9 cellular contexts compared by ENCODE assay signal in the genomic region with DNA sequence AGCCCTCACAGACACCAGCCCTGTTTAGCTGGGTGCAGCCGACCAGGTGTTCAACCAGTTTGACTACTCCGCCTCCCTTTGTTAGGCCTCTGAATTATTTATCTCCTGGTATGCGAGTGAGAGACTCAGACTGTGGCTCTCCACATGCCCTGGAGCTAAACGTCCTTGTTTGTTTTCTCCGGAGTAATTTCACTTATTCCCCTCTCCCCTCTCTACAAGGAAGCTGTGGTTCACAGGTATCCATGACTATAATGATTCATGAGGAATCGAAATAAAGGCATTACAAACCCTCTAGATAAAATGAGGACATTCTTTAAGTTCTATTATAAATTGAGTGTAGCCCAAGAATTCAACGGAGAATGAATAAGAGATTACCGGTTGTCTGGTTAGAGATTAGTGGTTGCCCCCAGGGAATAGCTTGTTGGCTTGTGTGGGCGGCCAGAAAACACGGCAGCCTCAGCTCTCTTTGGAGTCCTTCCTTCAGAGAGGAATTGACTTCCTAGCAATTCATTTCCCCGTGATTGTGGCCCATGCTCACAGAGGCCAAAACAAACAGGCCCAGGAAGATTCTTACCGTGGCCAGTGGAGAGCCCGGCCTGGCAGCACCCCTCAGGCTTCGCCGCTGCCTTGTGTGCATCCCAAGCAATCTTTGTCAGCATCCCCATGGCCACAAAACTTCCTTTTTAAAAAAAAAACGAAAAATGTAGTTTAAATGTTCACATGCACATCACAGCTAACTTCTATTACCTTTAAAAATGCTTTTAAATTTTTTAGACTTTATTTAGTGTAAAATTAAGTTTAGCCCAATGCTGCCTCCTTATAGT.
DNase-seq lines count a peak whose midpoint lies in the region; ATAC-seq and TF ChIP-seq lines count a peak whose summit lies in the region.
"Had no signal": no experiment of that assay in that cellular context is flagged by ENCODE, and none has a peak within 500 bp of the region (broad histone marks: within the 10 kb centered on the region; RNA-seq: fewer than 3 reads in every experiment).

No MANE protein-coding gene starts in this region.

- H3K27ac Mint-ChIP-seq in progenitor cell of endocrine pancreas: peak overlapping the region; percentile 94
- H3K27ac Mint-ChIP-seq in activated T-helper 1 cell treated with anti-CD3 and anti-CD28 coated beads, Interleukin-12 subunit alpha, Interleukin-12 subunit beta, Interleukin-2, Interleukin-4 antibody, amounts not matched to agents 30 ng/mL and 10 ng/mL and 1 ng/mL, durations not matched to agents 14 hours and 24 hours and 36 hours: no peak overlapping the region

- H3K27me3 Mint-ChIP-seq in progenitor cell of endocrine pancreas: no peaks in the 10 kb centered on the region
- no peaks in the 10 kb centered on the region for H3K27me3 Mint-ChIP-seq in activated T-helper 1 cell treated with anti-CD3 and anti-CD28 coated beads, Interleukin-12 subunit alpha, Interleukin-12 subunit beta, Interleukin-2, Interleukin-4 antibody, amounts not matched to agents 30 ng/mL and 10 ng/mL and 1 ng/mL, durations not matched to agents 14 hours and 24 hours and 36 hours (ENCODE audit: insufficient read depth)

- intact Hi-C loops in activated T-helper 1 cell treated with anti-CD3 and anti-CD28 coated beads, Interleukin-12 subunit alpha, Interleukin-12 subunit beta, Interleukin-2, Interleukin-4 antibody, amounts not matched to agents 30 ng/mL and 10 ng/mL and 1 ng/mL, durations not matched to agents 14 hours and 24 hours and 36 hours (cut with micrococcal nuclease): no loop called here

- TF ChIP-seq CTCF in fibroblast of the aortic adventitia (IDR thresholded peaks at IDR 0.05; ENCODE audit: insufficient read depth, low read length): no peak
- no peak for TF ChIP-seq CTCF in progenitor cell of endocrine pancreas (IDR thresholded peaks at IDR 0.05; ENCODE audit: unreplicated experiment)

- H3K36me3 Mint-ChIP-seq in progenitor cell of endocrine pancreas (ENCODE audit: insufficient read depth): peaks cover 5% of the 10 kb centered on the region
- no peaks in the 10 kb centered on the region for H3K36me3 Mint-ChIP-seq in activated T-helper 1 cell treated with anti-CD3 and anti-CD28 coated beads, Interleukin-12 subunit alpha, Interleukin-12 subunit beta, Interleukin-2, Interleukin-4 antibody, amounts not matched to agents 30 ng/mL and 10 ng/mL and 1 ng/mL, durations not matched to agents 14 hours and 24 hours and 36 hours (ENCODE audit: low read depth)

- ATAC-seq in GM19438 (IDR thresholded peaks at IDR 0.05; ENCODE audit: low read depth, unreplicated experiment) (peak; percentile 49), HG03432 (IDR thresholded peaks at IDR 0.05; ENCODE audit: unreplicated experiment) (no peak), HG03342 (IDR thresholded peaks at IDR 0.05; ENCODE audit: unreplicated experiment) (no peak), GM21515 (IDR thresholded peaks at IDR 0.05; ENCODE audit: unreplicated experiment) (no peak)

- peak overlapping the region; percentile 29 for H3K4me3 Mint-ChIP-seq in progenitor cell of endocrine pancreas (ENCODE audit: low read depth)
- no peak overlapping the region for H3K4me3 Mint-ChIP-seq in activated T-helper 1 cell treated with anti-CD3 and anti-CD28 coated beads, Interleukin-12 subunit alpha, Interleukin-12 subunit beta, Interleukin-2, Interleukin-4 antibody, amounts not matched to agents 30 ng/mL and 10 ng/mL and 1 ng/mL, durations not matched to agents 14 hours and 24 hours and 36 hours
- H3K4me3 Mint-ChIP-seq: neural crest cell had no signal

- H3K4me3 ChIP-seq in fibroblast of the aortic adventitia (ENCODE audit: low read depth, low read length): no peak overlapping the region

- peaks cover 27% of the 10 kb centered on the region for H3K4me1 Mint-ChIP-seq in progenitor cell of endocrine pancreas (ENCODE audit: low read depth)
- no peaks in the 10 kb centered on the region for H3K4me1 Mint-ChIP-seq in activated T-helper 1 cell treated with anti-CD3 and anti-CD28 coated beads, Interleukin-12 subunit alpha, Interleukin-12 subunit beta, Interleukin-2, Interleukin-4 antibody, amounts not matched to agents 30 ng/mL and 10 ng/mL and 1 ng/mL, durations not matched to agents 14 hours and 24 hours and 36 hours (ENCODE audit: low read depth)

- DNase-seq in NCI-H526 treated with DMSO at 0.1 percent for 48 hours (lab: John Stamatoyannopoulos, UW): peak; percentile 98
- peak; percentile 99 for DNase-seq in fibroblast of the aortic adventitia (ENCODE audit: low read depth)
- no peak for DNase-seq in progenitor cell of endocrine pancreas (ENCODE audit: low spot score, unreplicated experiment)
- no peak for DNase-seq in activated T-helper 1 cell treated with anti-CD3 and anti-CD28 coated beads, Interleukin-12 subunit alpha, Interleukin-12 subunit beta, Interleukin-2, Interleukin-4 antibody, amounts not matched to agents 30 ng/mL and 10 ng/mL and 1 ng/mL, durations not matched to agents 14 hours and 24 hours and 36 hours (ENCODE audit: low spot score)

- H3K9me3 Mint-ChIP-seq in progenitor cell of endocrine pancreas (ENCODE audit: low read depth): peaks cover 12% of the 10 kb centered on the region
- no peaks in the 10 kb centered on the region for H3K9me3 Mint-ChIP-seq in activated T-helper 1 cell treated with anti-CD3 and anti-CD28 coated beads, Interleukin-12 subunit alpha, Interleukin-12 subunit beta, Interleukin-2, Interleukin-4 antibody, amounts not matched to agents 30 ng/mL and 10 ng/mL and 1 ng/mL, durations not matched to agents 14 hours and 24 hours and 36 hours
- H3K9me3 Mint-ChIP-seq: neural crest cell had no signal

Comparison
In these comparisons a context has a peak if more than half of its experiments do, and no peak if none do; other contexts are left out.
1. DNase-seq: peak in NCI-H526 treated with DMSO at 0.1 percent for 48 hours (single experiment) and fibroblast of the aortic adventitia (single experiment); none in progenitor cell of endocrine pancreas (single experiment) and activated T-helper 1 cell treated with anti-CD3 and anti-CD28 coated beads, Interleukin-12 subunit alpha, Interleukin-12 subunit beta, Interleukin-2, Interleukin-4 antibody, amounts not matched to agents 30 ng/mL and 10 ng/mL and 1 ng/mL, durations not matched to agents 14 hours and 24 hours and 36 hours (single experiment).